8 cellular contexts compared by ENCODE assay signal in the genomic region with DNA sequence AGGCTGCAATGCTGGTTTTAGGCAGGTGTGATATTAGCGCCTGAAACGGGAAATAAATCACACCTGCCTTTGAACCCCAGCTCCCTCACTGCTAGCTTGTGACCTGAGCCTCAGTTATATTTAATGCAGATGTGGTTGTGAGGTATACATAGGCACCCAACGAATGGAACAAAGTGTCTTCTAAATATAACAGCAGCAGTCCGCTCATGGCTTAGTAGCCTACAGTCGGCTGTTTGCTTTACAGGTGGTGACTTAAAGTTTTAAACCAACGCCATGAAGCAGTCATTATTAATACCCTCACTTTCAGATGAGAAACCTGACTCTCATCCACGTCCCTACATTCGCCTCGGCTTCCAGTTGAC. TPM values are rescaled to one million over a fixed set of nuclear protein-coding genes. Genes with fewer than 3 reads are reported as not detected.
DNase-seq lines count a peak whose midpoint lies in the region; ATAC-seq, FAIRE-seq and TF ChIP-seq lines count a peak whose summit lies in the region.

No MANE protein-coding gene starts in this region.

- peaks cover 16% of the 10 kb centered on the region for H3K4me1 ChIP-seq in GM23248 (ENCODE audit: insufficient read depth)
- peaks cover 0 to 11% of the 10 kb centered on the region in 2 donors for H3K4me1 ChIP-seq in uterus

- TF ChIP-seq CTCF in uterus (IDR thresholded peaks at IDR 0.05): no peak

- H3K4me2 ChIP-seq in GM23248 (ENCODE audit: unreplicated experiment): peak overlapping the region; percentile 77

- H2AFZ ChIP-seq in GM23248: peak overlapping the region; percentile 89

- no peak overlapping the region for H3K27ac ChIP-seq in GM23248
- H3K27ac ChIP-seq in uterus: peak overlapping the region; percentile 74 to 83

- H3K36me3 Mint-ChIP-seq in central memory CD8-positive, alpha-beta T cell (ENCODE audit: insufficient read depth): peaks cover 3% of the 10 kb centered on the region

- ATAC-seq in central memory CD8-positive, alpha-beta T cell (replicated peaks; ENCODE audit: extremely low read depth, poor library complexity, severe bottlenecking): peak; percentile 33

- H3K27ac Mint-ChIP-seq in central memory CD8-positive, alpha-beta T cell (ENCODE audit: low read depth): peak overlapping the region; percentile 99

- in situ Hi-C loops in GM23248 (cut with MboI): loop anchor here (25.0 kb wide), 2 partner anchors 259 to 759 kb away; no protein-coding TSS in a partner anchor

- H3K36me3 ChIP-seq in GM23248 (ENCODE audit: low read depth): no peaks in the 10 kb centered on the region
- H3K36me3 ChIP-seq in uterus: no peaks in the 10 kb centered on the region

- H3K27me3 ChIP-seq in GM23248 (replicated peaks; ENCODE audit: insufficient read depth) (no peaks in the 10 kb centered on the region), uterus (no peaks in the 10 kb centered on the region)

- H3K4me3 ChIP-seq in GM23248 (peak overlapping the region; percentile 91), uterus (peak overlapping the region; percentile 73 to 84)

- no peak for DNase-seq in GM12892 (ENCODE audit: insufficient read length)
- peak; percentile 38 for DNase-seq in GM23248
- DNase-seq in NAMALWA (ENCODE audit: low spot score): peak; percentile 46
- no peak for DNase-seq in central memory CD8-positive, alpha-beta T cell (ENCODE audit: low spot score in 2 of 2)
- DNase-seq in medulla oblongata (ENCODE audit: extremely low spot score): peak; percentile 10
- DNase-seq in uterus: no peak
- DNase-seq in C1 segment of cervical spinal cord (lab: John Stamatoyannopoulos, UW): no peak
- DNase-seq in NCI-H226: no peak

- H3K79me2 ChIP-seq in GM23248 (ENCODE audit: insufficient read depth): peaks cover 45% of the 10 kb centered on the region

- H3K9ac ChIP-seq in GM23248: peak overlapping the region; percentile 79

- H3K27me3 Mint-ChIP-seq in central memory CD8-positive, alpha-beta T cell: no peaks in the 10 kb centered on the region

- FAIRE-seq in GM12892 (lab: Jason Lieb, UNC): peak; percentile 60

- H3K9me3 Mint-ChIP-seq in central memory CD8-positive, alpha-beta T cell: no peaks in the 10 kb centered on the region

- 4% methylated on average over 9 of the region's 9 CpGs for WGBS in GM23248 (ENCODE audit: low coverage in 1 of 2, low lambda C conversion rate in 2 of 2, missing lambda C conversion rate in 2 of 2), 2 experiments

- peaks cover 44% of the 10 kb centered on the region for H3K4me1 Mint-ChIP-seq in central memory CD8-positive, alpha-beta T cell

- H3K9me3 ChIP-seq in GM23248 (ENCODE audit: low read depth): no peaks in the 10 kb centered on the region
- no peaks in the 10 kb centered on the region for H3K9me3 ChIP-seq in uterus

- H3K4me3 Mint-ChIP-seq in central memory CD8-positive, alpha-beta T cell: peak overlapping the region; percentile 100

- 0 out of 2 replicates have a peak, but pooled peaks cover 8% of the 10 kb centered on the region for H3F3A ChIP-seq in GM23248 (ENCODE audit: insufficient read depth)

- no peak for TF ChIP-seq POLR2A in GM12892 (IDR thresholded peaks at IDR 0.05; ENCODE audit: low read depth, low read length)
- no peak for TF ChIP-seq POLR2A in uterus (IDR thresholded peaks at IDR 0.05)

- no peaks in the 10 kb centered on the region for H3K9me2 ChIP-seq in GM23248 (ENCODE audit: insufficient read depth)

- H4K20me1 ChIP-seq in GM23248 (ENCODE audit: insufficient read depth): no peaks in the 10 kb centered on the region

- intact Hi-C loops in uterus (cut with DNase I; ENCODE audit: low total_unique reads): no loop called here

RNA-seq across cellular contexts. Expression of a gene that starts 0.6 kb away (rescaled TPM):
- 3.7 TPM for polyA plus RNA-seq in GM12892 (2012; ENCODE audit: missing spikeins)
- 2.9 and 4.8 TPM in 2 replicates for total RNA-seq in GM23248 (2014; rRNA removed; shearing (Covaris generic))
- polyA plus RNA-seq in GM23248 (2016; fragmentation: Nextera tagmentation; extraction: Ambion mirVana): 0.85 TPM in 2 replicates
- total RNA-seq in uterus: 10 to 100 TPM in 3 of 4 donors, 1 to 10 TPM in 1; 9.2 to 25.9 (median 19.1) TPM

Comparison
In these comparisons a context has a peak if more than half of its experiments do, and no peak if none do; other contexts are left out.
1. DNase-seq: peak in GM23248 (single experiment), NAMALWA (single experiment) and medulla oblongata (single experiment); none in GM12892 (single experiment), central memory CD8-positive, alpha-beta T cell (0 of 2), uterus (0 of 2), C1 segment of cervical spinal cord (0 of 14) and NCI-H226 (single experiment).